Comparison of ENCODE assay signal across 8 cellular contexts in genomic region chrX:95612350-95612749, GRCh38.
"Had no signal": no experiment of that assay in that cellular context is flagged by ENCODE, and none has a peak within 500 bp of the region (broad histone marks: within the 10 kb centered on the region; RNA-seq: fewer than 3 reads in every experiment).

No MANE protein-coding gene starts in this region.

- H3K4me3 ChIP-seq: K562 had no signal

- ATAC-seq: HepG2, K562 had no signal

- H3K4me1 Mint-ChIP-seq: IgD-negative memory B cell had no signal

- DNase-seq: IMR-90, KBM-7, KG1 had no signal

- H3K27ac ChIP-seq: HL-60 had no signal

- H3K36me3 Mint-ChIP-seq: IgD-negative memory B cell had no signal

- H3K27ac Mint-ChIP-seq: IgD-negative memory B cell had no signal

- FAIRE-seq: HepG2, HTR-8/SVneo, K562 had no signal

- H3K27me3 Mint-ChIP-seq: IgD-negative memory B cell had no signal
